ENCODE assay signal across 21 cellular contexts in genomic region chr1:50156241-50157010, GRCh38. TPM values are rescaled to one million over a fixed set of nuclear protein-coding genes. Genes with fewer than 3 reads are reported as not detected.
"Had no signal": no experiment of that assay in that cellular context is flagged by ENCODE, and none has a peak within 500 bp of the region (broad histone marks: within the 10 kb centered on the region; RNA-seq: fewer than 3 reads in every experiment).

No MANE protein-coding gene starts in this region.

- H3K27me3 ChIP-seq: ascending aorta, upper lobe of left lung had no signal

- H3K4me3 ChIP-seq: ascending aorta, mucosa of descending colon, psoas muscle, smooth muscle cell, thoracic aorta, upper lobe of left lung had no signal

- H3K36me3 ChIP-seq: ascending aorta, thoracic aorta, upper lobe of left lung had no signal

- H3K27ac ChIP-seq: ascending aorta, psoas muscle, thoracic aorta, upper lobe of left lung had no signal

- H3K4me2 ChIP-seq: smooth muscle cell had no signal

- H3K4me1 ChIP-seq: ascending aorta, psoas muscle, upper lobe of left lung had no signal

- ATAC-seq: activated T-cell treated with anti-CD3 and anti-CD28 coated beads, Interleukin-2, amount 50 U/mL, for 4 hours; left ventricle myocardium superior; mucosa of descending colon; psoas muscle had no signal

- H3K9me3 ChIP-seq: ascending aorta, mucosa of descending colon, psoas muscle, thoracic aorta, upper lobe of left lung had no signal

- DNase-seq: activated CD4-positive, alpha-beta T cell treated with anti-CD3 and anti-CD28 coated beads, Interleukin-2, amount 50 U/mL, for 1 hour; activated CD4-positive, CD25-positive, alpha-beta regulatory T cell treated with anti-CD3 and anti-CD28 coated beads, Interleukin-2, amount 50 U/mL, for 72 hours; activated CD8-positive, alpha-beta memory T cell treated with anti-CD3 and anti-CD28 coated beads, Interleukin-2, amount 50 U/mL, for 4 hours; activated naive CD4-positive, alpha-beta T cell treated with anti-CD3 and anti-CD28 coated beads, Interleukin-2, amount 10 ng/mL, durations not matched to agents 7 days and 5 days; activated T-cell treated with anti-CD3 and anti-CD28 coated beads, Interleukin-2, amount 50 U/mL, for 4 hours; dermis blood vessel endothelial cell; effector memory CD4-positive, alpha-beta T cell; foreskin melanocyte; kidney glomerular epithelial cell; left ventricle myocardium superior; mucosa of descending colon; naive B cell; psoas muscle; right cardiac atrium; stimulated activated CD4-positive, alpha-beta T cell treated with anti-CD3 and anti-CD28 coated beads, Interleukin-4, amount 100 ng/mL, for 24 hours; upper lobe of left lung had no signal

RNA-seq across cellular contexts. Expression of gene ELAVL4, which starts 47.7 kb away (rescaled TPM):
- total RNA-seq: activated T-cell treated with anti-CD3 and anti-CD28 coated beads, Interleukin-2, amount 50 U/mL, for 4 hours; ascending aorta; dermis blood vessel endothelial cell; fibroblast of lung; left ventricle myocardium superior; osteocyte; psoas muscle; smooth muscle cell had no signal
- polyA plus RNA-seq: fibroblast of lung, smooth muscle cell had no signal
